Comparison of ENCODE assay signal across 19 cellular contexts in the genomic region with DNA sequence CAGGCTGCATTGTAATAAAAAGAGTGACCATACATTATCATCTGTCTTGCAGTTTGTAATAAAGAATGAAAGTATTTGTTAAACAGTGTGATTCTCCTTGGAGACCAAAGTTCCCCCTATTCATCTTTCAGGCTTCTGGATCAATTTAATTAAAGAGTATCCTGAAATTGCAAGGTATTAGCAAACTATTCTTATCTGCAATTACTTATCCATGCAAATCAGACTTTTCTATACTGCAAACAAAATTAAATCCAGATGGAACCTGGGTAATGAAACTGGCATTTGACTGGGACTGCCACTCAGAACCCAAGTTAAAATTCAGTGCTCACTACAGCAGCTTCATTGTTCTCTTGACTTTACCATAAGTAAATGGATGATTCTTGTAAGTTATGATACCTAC.
"Had no signal": no experiment of that assay in that cellular context is flagged by ENCODE, and none has a peak within 500 bp of the region (broad histone marks: within the 10 kb centered on the region; RNA-seq: fewer than 3 reads in every experiment).

No MANE protein-coding gene starts in this region.

- H3K27ac Mint-ChIP-seq: activated CD4-positive, alpha-beta memory T cell treated with anti-CD3 and anti-CD28 coated beads for 36 hours; activated CD8-positive, alpha-beta memory T cell treated with anti-CD3 and anti-CD28 coated beads, Interleukin-2, amount 10 ng/mL, durations not matched to agents 7 days and 5 days; activated T-helper 2 cell treated with anti-CD3 and anti-CD28 coated beads, Interferon-gamma antibody, Interleukin-2, Interleukin-4, amounts not matched to agents 10 μg/mL and 5 μg/mL and 100 μg/mL, durations not matched to agents 14 hours and 24 hours and 36 hours; endodermal cell; mesothelial cell of epicardium; progenitor cell of endocrine pancreas; stimulated activated naive B cell treated with anti-CD40 and anti-IgM and Interleukin-4, amounts not matched to agents 10 μg/mL and 1 μg/mL and 100 μg/mL, for 72 hours had no signal

- ATAC-seq: activated CD4-positive, alpha-beta T cell treated with anti-CD3 and anti-CD28 coated beads for 36 hours; activated CD8-positive, alpha-beta memory T cell treated with anti-CD3 and anti-CD28 coated beads, Interleukin-2, amount 10 ng/mL, durations not matched to agents 7 days and 5 days; activated naive CD8-positive, alpha-beta T cell treated with anti-CD3 and anti-CD28 coated beads, Interleukin-2, amount 50 U/mL, for 24 hours; stimulated activated naive B cell treated with anti-CD40 and anti-IgM and Interleukin-4, amounts not matched to agents 10 μg/mL and 1 μg/mL and 100 μg/mL, for 72 hours had no signal

- H3K4me3 Mint-ChIP-seq: activated CD4-positive, alpha-beta memory T cell treated with anti-CD3 and anti-CD28 coated beads for 36 hours; activated CD4-positive, alpha-beta T cell treated with anti-CD3 and anti-CD28 coated beads for 36 hours; activated CD8-positive, alpha-beta memory T cell treated with anti-CD3 and anti-CD28 coated beads, Interleukin-2, amount 10 ng/mL, durations not matched to agents 7 days and 5 days; activated naive CD8-positive, alpha-beta T cell treated with anti-CD3 and anti-CD28 coated beads, Interleukin-2, amount 50 U/mL, for 24 hours; brain; endodermal cell; mesothelial cell of epicardium; neural crest cell; stimulated activated naive B cell treated with anti-CD40 and anti-IgM and Interleukin-4, amounts not matched to agents 10 μg/mL and 1 μg/mL and 100 μg/mL, for 72 hours had no signal

- H3K27me3 ChIP-seq: foreskin keratinocyte, thyroid gland had no signal

- H3K4me3 ChIP-seq: lung, thyroid gland had no signal

- H3K36me3 ChIP-seq: thyroid gland had no signal

- H3K27ac ChIP-seq: foreskin keratinocyte, thyroid gland had no signal

- H3K9me3 ChIP-seq: thyroid gland had no signal

- H3K27me3 Mint-ChIP-seq: activated CD4-positive, alpha-beta memory T cell treated with anti-CD3 and anti-CD28 coated beads for 36 hours; activated CD4-positive, alpha-beta T cell treated with anti-CD3 and anti-CD28 coated beads for 36 hours; activated CD8-positive, alpha-beta memory T cell treated with anti-CD3 and anti-CD28 coated beads, Interleukin-2, amount 10 ng/mL, durations not matched to agents 7 days and 5 days; activated naive CD8-positive, alpha-beta T cell treated with anti-CD3 and anti-CD28 coated beads, Interleukin-2, amount 50 U/mL, for 24 hours; brain; progenitor cell of endocrine pancreas; stimulated activated naive B cell treated with anti-CD40 and anti-IgM and Interleukin-4, amounts not matched to agents 10 μg/mL and 1 μg/mL and 100 μg/mL, for 72 hours had no signal

- DNase-seq: activated CD4-positive, alpha-beta memory T cell treated with anti-CD3 and anti-CD28 coated beads for 36 hours; activated CD4-positive, alpha-beta T cell treated with anti-CD3 and anti-CD28 coated beads for 36 hours; activated CD8-positive, alpha-beta memory T cell treated with anti-CD3 and anti-CD28 coated beads, Interleukin-2, amount 10 ng/mL, durations not matched to agents 7 days and 5 days; activated naive CD4-positive, alpha-beta T cell treated with Interleukin-2 at 50 U/mL for 16 hours; activated naive CD8-positive, alpha-beta T cell treated with anti-CD3 and anti-CD28 coated beads, Interleukin-2, amount 50 U/mL, for 24 hours; activated T-cell treated with anti-CD3 and anti-CD28 coated beads, Interleukin-2, amount 50 U/mL, for 1 hour; anterior cingulate cortex; caudate nucleus; endodermal cell; hypothalamus; stimulated activated naive B cell treated with anti-CD40 and anti-IgM and Interleukin-4, amounts not matched to agents 10 μg/mL and 1 μg/mL and 100 μg/mL, for 72 hours; thyroid gland had no signal

- H3K9me3 Mint-ChIP-seq: neural crest cell had no signal
